Comparison of ENCODE assay signal across 10 cellular contexts in the genomic region with DNA sequence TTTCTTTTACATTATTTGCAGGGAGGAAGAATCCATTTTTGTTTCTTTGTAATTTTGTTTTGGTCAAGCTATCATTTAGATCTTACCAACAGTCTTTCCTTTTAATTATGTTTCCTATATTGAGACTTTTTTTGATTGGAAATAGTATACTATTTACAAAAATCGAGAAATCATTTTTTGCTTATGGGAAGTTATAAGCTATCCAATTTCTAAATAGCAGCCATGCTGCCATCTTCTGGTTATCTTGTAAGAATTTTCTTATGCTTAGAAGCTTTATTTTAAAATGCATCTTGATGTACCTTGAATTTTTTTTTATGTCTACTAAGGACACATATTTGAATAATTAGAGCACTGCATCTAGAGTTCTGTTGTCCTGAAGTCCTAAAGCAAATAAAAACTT.
A peak's percentile ranks its signal among the peaks of the same experiment; 100 is the strongest.
DNase-seq lines count a peak whose midpoint lies in the region; ATAC-seq, FAIRE-seq and TF ChIP-seq lines count a peak whose summit lies in the region.
"Had no signal": no experiment of that assay in that cellular context is flagged by ENCODE, and none has a peak within 500 bp of the region (broad histone marks: within the 10 kb centered on the region; RNA-seq: fewer than 3 reads in every experiment).

No MANE protein-coding gene starts in this region.

- dilution Hi-C loops in endothelial cell of umbilical vein (cut with MboI; ENCODE audit: extremely low pct_ligation_motif_present, low sequenced_read_pairs): no loop called here

- H3K9me3 ChIP-seq in OCI-LY1 (ENCODE audit: low read length): no peaks in the 10 kb centered on the region
- no peaks in the 10 kb centered on the region for H3K9me3 ChIP-seq in endothelial cell of umbilical vein (replicated peaks; ENCODE audit: control insufficient read depth, insufficient read depth, low read length)
- no peaks in the 10 kb centered on the region for H3K9me3 ChIP-seq in pancreas
- H3K9me3 ChIP-seq: right atrium auricular region had no signal

- H3K36me3 ChIP-seq in OCI-LY1 (ENCODE audit: insufficient read depth, low read length): no peaks in the 10 kb centered on the region
- H3K36me3 ChIP-seq in endothelial cell of umbilical vein (ENCODE audit: control insufficient read depth in 2 of 2, extremely low read depth in 1 of 2, insufficient read depth in 2 of 2, low read length in 2 of 2): no peaks in the 10 kb centered on the region
- no peaks in the 10 kb centered on the region for H3K36me3 ChIP-seq in pancreas
- H3K36me3 ChIP-seq: right atrium auricular region had no signal

- no peak for ATAC-seq in pancreas

- H4K20me1 ChIP-seq in OCI-LY1 (ENCODE audit: insufficient read depth, low read length): no peaks in the 10 kb centered on the region
- no peaks in the 10 kb centered on the region for H4K20me1 ChIP-seq in endothelial cell of umbilical vein (replicated peaks; ENCODE audit: control insufficient read depth, extremely low read depth, insufficient read depth, low read length)

- intact Hi-C loops in endothelial cell of umbilical vein (cut with micrococcal nuclease): loop anchor here (2.0 to 10.0 kb wide), 5 partner anchors 109 to 624 kb away; no protein-coding TSS in a partner anchor
- intact Hi-C loops in pancreas (cut with DNase I): loop anchor here in 1 of 3 donors (10.0 kb wide), 1 partner anchor 187 kb away; no protein-coding TSS in a partner anchor

- FAIRE-seq in endothelial cell of umbilical vein (lab: Jason Lieb, UNC): no peak
- no peak for FAIRE-seq in pancreas (lab: Jason Lieb, UNC)

- peak overlapping the region; percentile 28; the same call in 1 of the 2 replicates for H3K4me2 ChIP-seq in OCI-LY1 (ENCODE audit: low read length)
- H3K4me2 ChIP-seq in endothelial cell of umbilical vein (ENCODE audit: insufficient read depth, low read length): no peak overlapping the region

- H3K9ac ChIP-seq in OCI-LY1 (ENCODE audit: low read length) (peak overlapping the region; percentile 44), endothelial cell of umbilical vein (replicated peaks; ENCODE audit: extremely low read depth, insufficient read depth, low read length) (no peak overlapping the region)

- CTCF ChIA-PET in endothelial cell of umbilical vein (lab: Charles Lee): interaction anchor here (0.6 to 8.7 kb wide), 55 partner anchors 8 to 1947 kb away, joined by 3 to 806 read pairs (median 4); no protein-coding TSS in a partner anchor

- BruUV-seq in endothelial cell of umbilical vein (replicated peaks; lab: Mats Ljungman, UMichigan): no TSS peak

- no peak for TF ChIP-seq POLR2A in endothelial cell of umbilical vein (IDR thresholded peaks at IDR 0.05; ENCODE audit: low read depth, low read length)

- 25 to 33% methylated on average over 1 of the region's 1 CpG for WGBS in pancreas, 2 donors

- no peak overlapping the region for H2AFZ ChIP-seq in OCI-LY1 (ENCODE audit: low read length)
- no peak overlapping the region for H2AFZ ChIP-seq in endothelial cell of umbilical vein (ENCODE audit: low read depth, low read length)

- H3K27ac ChIP-seq in OCI-LY1 (ENCODE audit: low read depth, low read length, poor library complexity, severe bottlenecking) (peak overlapping the region; percentile 94), endothelial cell of umbilical vein (ENCODE audit: insufficient read depth, low read depth, low read length) (no peak overlapping the region), pancreas (no peak overlapping the region)
- H3K27ac ChIP-seq: right atrium auricular region had no signal

- no peaks in the 10 kb centered on the region for H3K9me1 ChIP-seq in endothelial cell of umbilical vein (replicated peaks; ENCODE audit: control insufficient read depth, extremely low read depth, insufficient read depth, low read length)

- no peaks in the 10 kb centered on the region for H3K9me2 ChIP-seq in OCI-LY1 (ENCODE audit: low read depth, low read length)

- H3K27me3 ChIP-seq in OCI-LY1 (ENCODE audit: insufficient read depth, low read length) (no peaks in the 10 kb centered on the region), endothelial cell of umbilical vein (ENCODE audit: control insufficient read depth in 2 of 2, insufficient read depth in 2 of 2, low read length in 2 of 2) (peaks cover 0 to 2% of the 10 kb centered on the region in 2 experiments), pancreas (no peaks in the 10 kb centered on the region)
- H3K27me3 ChIP-seq: right atrium auricular region had no signal

- POLR2A ChIA-PET in endothelial cell of umbilical vein (lab: Charles Lee): interaction anchor here (1.0 kb wide), 1 partner anchor 184 kb away, joined by 11 read pairs; no protein-coding TSS in a partner anchor

- H3K79me2 ChIP-seq in OCI-LY1 (ENCODE audit: insufficient read depth, low read length): no peaks in the 10 kb centered on the region
- no peaks in the 10 kb centered on the region for H3K79me2 ChIP-seq in endothelial cell of umbilical vein (ENCODE audit: control insufficient read depth, insufficient read depth, low read length)

- H3K4me1 ChIP-seq in OCI-LY1 (ENCODE audit: insufficient read depth, low read length, severe bottlenecking) (peaks cover 56% of the 10 kb centered on the region), endothelial cell of umbilical vein (ENCODE audit: control insufficient read depth, extremely low read depth, insufficient read depth, low read length) (no peaks in the 10 kb centered on the region), pancreas (no peaks in the 10 kb centered on the region)
- H3K4me1 ChIP-seq: right atrium auricular region had no signal

- H3F3A ChIP-seq in OCI-LY1 (ENCODE audit: insufficient read depth, low read length): no peaks in the 10 kb centered on the region

- H3K4me3 ChIP-seq in OCI-LY1 (ENCODE audit: low read depth, low read length, poor library complexity, severe bottlenecking): no peak overlapping the region
- H3K4me3 ChIP-seq in endothelial cell of umbilical vein (replicated peaks in 1 of 3; ENCODE audit: insufficient read depth in 1 of 3, low read depth in 1 of 3, low read length in 3 of 3): no peak overlapping the region
- no peak overlapping the region for H3K4me3 ChIP-seq in pancreas
- H3K4me3 ChIP-seq: right atrium auricular region had no signal

- TF ChIP-seq CTCF in OCI-LY1 (IDR thresholded peaks at IDR 0.05; ENCODE audit: low read length): peak; percentile 64
- no peak for TF ChIP-seq CTCF in endothelial cell of umbilical vein (IDR thresholded peaks at IDR 0.05; ENCODE audit: extremely low read depth in 1 of 2, insufficient read depth in 1 of 2, low read depth in 1 of 2, low read length in 2 of 2)
- no peak for TF ChIP-seq CTCF in pancreas (IDR thresholded peaks at IDR 0.05)

- DNase-seq in NCI-H510A treated with DMSO at 0.1 percent for 48 hours (lab: John Stamatoyannopoulos, UW) (peak; percentile 6), NCI-H510A (lab: John Stamatoyannopoulos, UW) (no peak), endothelial cell of umbilical vein (ENCODE audit: low read depth, low spot score) (peak; percentile 35), renal cortical epithelial cell (ENCODE audit: low read depth) (peak; percentile 66), islet precursor cell (no peak), NCI-H1930 (lab: John Stamatoyannopoulos, UW) (no peak), pancreas (no peak)
- DNase-seq: activated CD4-positive, alpha-beta T cell treated with anti-CD3 and anti-CD28 coated beads, Interleukin-2, amount 10 ng/mL, durations not matched to agents 24 days and 14 days had no signal

TF ChIP-seq in endothelial cell of umbilical vein, 7 proteins besides CTCF, POLR2A, EP300 and RAD21:
- no peak for TF ChIP-seq GATA2 (IDR thresholded peaks at IDR 0.05; ENCODE audit: insufficient read depth, insufficient read length, low read depth, low read length)
- TF ChIP-seq JUN (IDR thresholded peaks at IDR 0.05; ENCODE audit: borderline replicate concordance, insufficient read depth, insufficient read length, low read depth): no peak

Comparison
In these comparisons a context has a peak if more than half of its experiments do, and no peak if none do; other contexts are left out.
1. DNase-seq: peak in NCI-H510A treated with DMSO at 0.1 percent for 48 hours (single experiment), endothelial cell of umbilical vein (single experiment) and renal cortical epithelial cell (single experiment); none in NCI-H510A (single experiment), islet precursor cell (single experiment), NCI-H1930 (0 of 2) and pancreas (0 of 6).